In genomic region chr14:23160924-23161522, GRCh38 we compare ENCODE assay signal across 8 cellular contexts. TPM values are rescaled to one million over a fixed set of nuclear protein-coding genes. Genes with fewer than 3 reads are reported as not detected.
DNase-seq lines count a peak whose midpoint lies in the region; ATAC-seq and TF ChIP-seq lines count a peak whose summit lies in the region.

No MANE protein-coding gene starts in this region.

- H3K9ac ChIP-seq in iPS-15b (ENCODE audit: low read depth, low read length) (peak overlapping the region; percentile 2), skeletal muscle satellite cell (ENCODE audit: low read depth, low read length) (peak overlapping the region; percentile 61)

- in situ Hi-C loops in astrocyte of the spinal cord (cut with HindIII; ENCODE audit: low sequenced_read_pairs): no loop called here

- H3K27me3 ChIP-seq in iPS-15b (ENCODE audit: control insufficient read depth, insufficient read depth, low read length) (no peaks in the 10 kb centered on the region), skeletal muscle satellite cell (ENCODE audit: control insufficient read depth, insufficient read depth, low read length) (peaks cover 10% of the 10 kb centered on the region)

- H3K4me1 ChIP-seq in iPS-15b (ENCODE audit: control insufficient read depth, insufficient read depth, low read length) (peaks cover 26% of the 10 kb centered on the region), skeletal muscle satellite cell (ENCODE audit: control insufficient read depth, insufficient read depth, low read length) (peaks cover 9% of the 10 kb centered on the region)

- peak overlapping the region; percentile 74 for H3K4me2 ChIP-seq in skeletal muscle satellite cell (ENCODE audit: low read length)

- H3K36me3 ChIP-seq in iPS-15b (ENCODE audit: control insufficient read depth, insufficient read depth, low read length) (peaks cover 16% of the 10 kb centered on the region), skeletal muscle satellite cell (ENCODE audit: insufficient read depth, low read length) (no peaks in the 10 kb centered on the region)

- no peak for ATAC-seq in HG03442 (IDR thresholded peaks at IDR 0.05; ENCODE audit: unreplicated experiment)

- H3K4me3 ChIP-seq in astrocyte of the spinal cord (ENCODE audit: low read depth, low read length) (no peak overlapping the region), iPS-15b (ENCODE audit: low read depth, low read length) (no peak overlapping the region), skeletal muscle satellite cell (ENCODE audit: low read length) (peak overlapping the region; percentile 2)

- no peak for TF ChIP-seq CTCF in astrocyte of the spinal cord (IDR thresholded peaks at IDR 0.05; ENCODE audit: low read depth, low read length)

- DNase-seq in LHCN-M2 (ENCODE audit: low read depth): peak; percentile 96
- DNase-seq in astrocyte of the spinal cord (ENCODE audit: low read depth, low spot score): peak; percentile 82
- DNase-seq in T-helper 1 cell: no peak
- no peak for DNase-seq in stimulated activated CD4-positive, alpha-beta T cell treated with anti-CD3 and anti-CD28 coated beads, Interleukin-4, amount 100 ng/mL, for 1 hour
- DNase-seq in globus pallidus (ENCODE audit: low spot score): no peak

- H3K9me3 ChIP-seq in iPS-15b (ENCODE audit: control insufficient read depth, insufficient read depth, low read length) (no peaks in the 10 kb centered on the region), skeletal muscle satellite cell (replicated peaks; ENCODE audit: low read length) (no peaks in the 10 kb centered on the region)

RNA-seq across cellular contexts. Expression of gene SLC7A8, which starts 22.4 kb away (rescaled TPM):
- 2.4 and 3.4 TPM in 2 replicates for total RNA-seq in LHCN-M2 (2014; rRNA removed)
- 1.4 TPM for polyA plus RNA-seq in LHCN-M2 (2012)
- total RNA-seq in skeletal muscle satellite cell (2012; rRNA removed): 1.3 and 2.0 TPM in 2 replicates

RNA-seq across cellular contexts. Expression of gene CEBPE, which starts 42.0 kb away (rescaled TPM):
- total RNA-seq in LHCN-M2 (2014; rRNA removed): 0.11 TPM in 1 of 2 replicates, not detected in the other
- polyA plus RNA-seq in LHCN-M2 (2012): not detected
- total RNA-seq in skeletal muscle satellite cell (2012; rRNA removed): not detected in 2 replicates

RNA-seq across cellular contexts. Expression of gene CIROP, which starts 56.2 kb away (rescaled TPM):
- not detected in 2 replicates for total RNA-seq in LHCN-M2 (2014; rRNA removed)
- polyA plus RNA-seq in LHCN-M2 (2012): 0.02 TPM
- total RNA-seq in skeletal muscle satellite cell (2012; rRNA removed): not detected in 2 replicates

Comparison
In these comparisons a context has a peak if more than half of its experiments do, and no peak if none do; other contexts are left out.
1. DNase-seq: peak in LHCN-M2 (single experiment) and astrocyte of the spinal cord (single experiment); none in T-helper 1 cell (0 of 5), stimulated activated CD4-positive, alpha-beta T cell treated with anti-CD3 and anti-CD28 coated beads, Interleukin-4, amount 100 ng/mL, for 1 hour (single experiment) and globus pallidus (single experiment).